In the genomic region with DNA sequence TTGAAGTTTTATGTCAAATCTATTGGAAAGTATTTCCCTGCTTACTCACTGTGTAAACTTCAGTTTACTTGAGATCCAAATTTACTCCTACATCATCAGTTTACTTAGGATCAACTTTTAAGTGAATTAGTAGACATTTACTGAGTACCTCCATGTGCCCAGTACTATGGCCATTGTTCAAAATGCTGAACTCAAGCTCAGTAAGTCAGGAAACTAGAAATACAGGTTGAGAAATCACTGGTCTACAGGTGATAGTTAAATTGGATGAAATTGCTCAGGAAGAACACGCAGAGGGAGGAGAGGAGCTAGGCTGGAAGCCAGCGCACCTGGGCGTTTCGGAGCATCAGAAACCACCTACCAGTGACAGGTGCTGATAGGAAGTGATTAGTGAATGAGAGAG, we compare ENCODE assay signal across 19 cellular contexts. TPM values are rescaled to one million over a fixed set of nuclear protein-coding genes. Genes with fewer than 3 reads are reported as not detected.
"Had no signal": no experiment of that assay in that cellular context is flagged by ENCODE, and none has a peak within 500 bp of the region (broad histone marks: within the 10 kb centered on the region; RNA-seq: fewer than 3 reads in every experiment).

No MANE protein-coding gene starts in this region.

- H3K27ac Mint-ChIP-seq: activated CD8-positive, alpha-beta T cell treated with anti-CD3 and anti-CD28 coated beads for 36 hours; activated naive CD8-positive, alpha-beta T cell treated with anti-CD3 and anti-CD28 coated beads for 36 hours; activated T-cell treated with anti-CD3 and anti-CD28 coated beads, Interleukin-2, amount 50 U/mL, for 72 hours; activated T-helper 2 cell treated with anti-CD3 and anti-CD28 coated beads, Interferon-gamma antibody, Interleukin-2, Interleukin-4, amounts not matched to agents 10 μg/mL and 5 μg/mL and 100 μg/mL, durations not matched to agents 14 hours and 24 hours and 36 hours; T-helper 1 cell treated with Interleukin-12 subunit alpha and Interleukin-12 subunit beta and Interleukin-4 antibody, amounts not matched to agents 30 μg/mL and 1 μg/mL, for 36 hours had no signal

- H3K36me3 ChIP-seq: brain microvascular endothelial cell, colonic mucosa had no signal

- FAIRE-seq: RCC 7860 had no signal

- DNase-seq: activated gamma-delta T cell treated with Interleukin-2 at 50 U/mL for 16 hours; activated naive CD8-positive, alpha-beta T cell treated with anti-CD3 and anti-CD28 coated beads for 36 hours; brain microvascular endothelial cell; caudate nucleus; colonic mucosa; Kasumi-1; NCI-H1436; NCI-H187; NCI-H510A treated with DMSO at 0.1 percent for 48 hours; SHP77 treated with DMSO at 0.1 percent for 48 hours had no signal

- H3K4me3 Mint-ChIP-seq: activated CD8-positive, alpha-beta T cell treated with anti-CD3 and anti-CD28 coated beads for 36 hours; activated naive CD4-positive, alpha-beta T cell treated with anti-CD3 and anti-CD28 coated beads, Interleukin-2, amount 10 ng/mL, durations not matched to agents 7 days and 5 days; activated naive CD8-positive, alpha-beta T cell treated with anti-CD3 and anti-CD28 coated beads for 36 hours; activated T-cell treated with anti-CD3 and anti-CD28 coated beads, Interleukin-2, amount 50 U/mL, for 72 hours; T-helper 1 cell treated with Interleukin-12 subunit alpha and Interleukin-12 subunit beta and Interleukin-4 antibody, amounts not matched to agents 30 μg/mL and 1 μg/mL, for 36 hours had no signal

- H3K27ac ChIP-seq: brain microvascular endothelial cell, colonic mucosa had no signal

- H3K4me3 ChIP-seq: colonic mucosa had no signal

- H3K4me1 ChIP-seq: colonic mucosa had no signal

- ATAC-seq: activated CD4-positive, CD25-positive, alpha-beta regulatory T cell treated with anti-CD3 and anti-CD28 coated beads, Interleukin-2, amount 50 U/mL, for 24 hours; activated CD8-positive, alpha-beta T cell treated with anti-CD3 and anti-CD28 coated beads for 36 hours; activated T-cell treated with anti-CD3 and anti-CD28 coated beads, Interleukin-2, amount 50 U/mL, for 72 hours had no signal

- H3K9me3 ChIP-seq: colonic mucosa had no signal

- H3K9me3 Mint-ChIP-seq: activated naive CD4-positive, alpha-beta T cell treated with anti-CD3 and anti-CD28 coated beads, Interleukin-2, amount 10 ng/mL, durations not matched to agents 7 days and 5 days; T-helper 1 cell treated with Interleukin-12 subunit alpha and Interleukin-12 subunit beta and Interleukin-4 antibody, amounts not matched to agents 30 μg/mL and 1 μg/mL, for 36 hours had no signal

- H3K27me3 ChIP-seq: brain microvascular endothelial cell, colonic mucosa had no signal

RNA-seq across cellular contexts. Expression of gene EBLN1, which starts 25.5 kb away (rescaled TPM):
- total RNA-seq: activated CD8-positive, alpha-beta T cell treated with anti-CD3 and anti-CD28 coated beads for 36 hours; activated naive CD8-positive, alpha-beta T cell treated with anti-CD3 and anti-CD28 coated beads for 36 hours; activated T-cell treated with anti-CD3 and anti-CD28 coated beads, Interleukin-2, amount 50 U/mL, for 72 hours; activated T-helper 2 cell treated with anti-CD3 and anti-CD28 coated beads, Interferon-gamma antibody, Interleukin-2, Interleukin-4, amounts not matched to agents 10 μg/mL and 5 μg/mL and 100 μg/mL, durations not matched to agents 14 hours and 24 hours and 36 hours; cerebellum; colonic mucosa had no signal
- polyA plus RNA-seq: adipose tissue had no signal
